ENCODE assay signal across 10 cellular contexts in genomic region chr1:58857673-58858343, GRCh38.
DNase-seq lines count a peak whose midpoint lies in the region; ATAC-seq, FAIRE-seq and TF ChIP-seq lines count a peak whose summit lies in the region.
"Had no signal": no experiment of that assay in that cellular context is flagged by ENCODE, and none has a peak within 500 bp of the region (broad histone marks: within the 10 kb centered on the region; RNA-seq: fewer than 3 reads in every experiment).

No MANE protein-coding gene starts in this region.

- no peak for TF ChIP-seq POLR2A in suprapubic skin (IDR thresholded peaks at IDR 0.05)

- DNase-seq in stimulated activated CD4-positive, alpha-beta T cell treated with anti-CD3 and anti-CD28 coated beads, Interleukin-15, amount 100 ng/mL, for 24 hours, result peak; percentile 5
- DNase-seq in stimulated activated CD4-positive, alpha-beta T cell treated with anti-CD3 and anti-CD28 coated beads, Interleukin-12 subunit alpha, Interleukin-12 subunit beta, amount 100 ng/mL, for 4 hours, result no peak
- DNase-seq in activated CD8-positive, alpha-beta T cell treated with anti-CD3 and anti-CD28 coated beads, Interleukin-2, amount 10 ng/mL, durations not matched to agents 7 days and 5 days, result peak; percentile 58
- DNase-seq in NCI-H345 (lab: John Stamatoyannopoulos, UW), result no peak
- no peak for DNase-seq in suprapubic skin (ENCODE audit: low spot score in 2 of 2)
- DNase-seq in frontal cortex (ENCODE audit: low spot score in 2 of 2), result no peak
- DNase-seq: C1 segment of cervical spinal cord, KG1 had no signal

- H3K27me3 Mint-ChIP-seq in activated CD8-positive, alpha-beta T cell treated with anti-CD3 and anti-CD28 coated beads, Interleukin-2, amount 10 ng/mL, durations not matched to agents 7 days and 5 days (ENCODE audit: low read depth), result no peaks in the 10 kb centered on the region

- H3K9me3 ChIP-seq in suprapubic skin, result no peaks in the 10 kb centered on the region

- H3K36me3 Mint-ChIP-seq in activated CD8-positive, alpha-beta T cell treated with anti-CD3 and anti-CD28 coated beads, Interleukin-2, amount 10 ng/mL, durations not matched to agents 7 days and 5 days (ENCODE audit: low read depth), result peaks cover 10% of the 10 kb centered on the region

- H3K36me3 ChIP-seq in suprapubic skin, result no peaks in the 10 kb centered on the region

- WGBS in suprapubic skin, result 75% methylated on average over 1 of the region's 1 CpG

- H3K4me1 Mint-ChIP-seq in activated CD8-positive, alpha-beta T cell treated with anti-CD3 and anti-CD28 coated beads, Interleukin-2, amount 10 ng/mL, durations not matched to agents 7 days and 5 days (ENCODE audit: low read depth), result peaks cover 49% of the 10 kb centered on the region

- peak; percentile 81 for ATAC-seq in HG02973 (IDR thresholded peaks at IDR 0.05; ENCODE audit: unreplicated experiment)
- peak; percentile 79 for ATAC-seq in activated CD8-positive, alpha-beta T cell treated with anti-CD3 and anti-CD28 coated beads, Interleukin-2, amount 10 ng/mL, durations not matched to agents 7 days and 5 days
- no peak for ATAC-seq in HG03025 (IDR thresholded peaks at IDR 0.05; ENCODE audit: low FRiP score, unreplicated experiment)

- peak overlapping the region; percentile 53 for H3K4me3 Mint-ChIP-seq in activated CD8-positive, alpha-beta T cell treated with anti-CD3 and anti-CD28 coated beads, Interleukin-2, amount 10 ng/mL, durations not matched to agents 7 days and 5 days

- H3K27ac Mint-ChIP-seq in activated CD8-positive, alpha-beta T cell treated with anti-CD3 and anti-CD28 coated beads, Interleukin-2, amount 10 ng/mL, durations not matched to agents 7 days and 5 days, result peak overlapping the region; percentile 93

- CTCF ChIA-PET in activated CD8-positive, alpha-beta T cell treated with anti-CD3 and anti-CD28 coated beads, Interleukin-2, amount 10 ng/mL, durations not matched to agents 7 days and 5 days (lab: Charles Lee), result interaction anchor here (0.9 to 2.5 kb wide), 13 partner anchors 9 to 841 kb away, joined by 3 to 12 read pairs (median 4); no protein-coding TSS in a partner anchor

- H3K4me1 ChIP-seq in suprapubic skin, result no peaks in the 10 kb centered on the region

- H3K4me3 ChIP-seq in suprapubic skin, result no peak overlapping the region

- no peak for TF ChIP-seq EP300 in suprapubic skin (IDR thresholded peaks at IDR 0.05)

- no peaks in the 10 kb centered on the region for H3K9me3 Mint-ChIP-seq in activated CD8-positive, alpha-beta T cell treated with anti-CD3 and anti-CD28 coated beads, Interleukin-2, amount 10 ng/mL, durations not matched to agents 7 days and 5 days (ENCODE audit: insufficient read depth)

- H3K27ac ChIP-seq in suprapubic skin, result no peak overlapping the region

- no peak for TF ChIP-seq CTCF in suprapubic skin (IDR thresholded peaks at IDR 0.05)

- H3K27me3 ChIP-seq in suprapubic skin, result no peaks in the 10 kb centered on the region

- no peak for FAIRE-seq in frontal cortex (lab: Jason Lieb, UNC)

- POLR2A ChIA-PET in activated CD8-positive, alpha-beta T cell treated with anti-CD3 and anti-CD28 coated beads, Interleukin-2, amount 10 ng/mL, durations not matched to agents 7 days and 5 days (lab: Charles Lee), result interaction anchor here (0.6 to 3.4 kb wide), 14 partner anchors 17 to 840 kb away, joined by 3 to 32 read pairs (median 4); partner anchors contain the start of gene JUN

Comparison
In these comparisons a context has a peak if more than half of its experiments do, and no peak if none do; other contexts are left out.
1. DNase-seq: peak in stimulated activated CD4-positive, alpha-beta T cell treated with anti-CD3 and anti-CD28 coated beads, Interleukin-15, amount 100 ng/mL, for 24 hours (single experiment) and activated CD8-positive, alpha-beta T cell treated with anti-CD3 and anti-CD28 coated beads, Interleukin-2, amount 10 ng/mL, durations not matched to agents 7 days and 5 days (single experiment); none in stimulated activated CD4-positive, alpha-beta T cell treated with anti-CD3 and anti-CD28 coated beads, Interleukin-12 subunit alpha, Interleukin-12 subunit beta, amount 100 ng/mL, for 4 hours (single experiment), NCI-H345 (single experiment), suprapubic skin (0 of 2) and frontal cortex (0 of 2).